In the genomic region with DNA sequence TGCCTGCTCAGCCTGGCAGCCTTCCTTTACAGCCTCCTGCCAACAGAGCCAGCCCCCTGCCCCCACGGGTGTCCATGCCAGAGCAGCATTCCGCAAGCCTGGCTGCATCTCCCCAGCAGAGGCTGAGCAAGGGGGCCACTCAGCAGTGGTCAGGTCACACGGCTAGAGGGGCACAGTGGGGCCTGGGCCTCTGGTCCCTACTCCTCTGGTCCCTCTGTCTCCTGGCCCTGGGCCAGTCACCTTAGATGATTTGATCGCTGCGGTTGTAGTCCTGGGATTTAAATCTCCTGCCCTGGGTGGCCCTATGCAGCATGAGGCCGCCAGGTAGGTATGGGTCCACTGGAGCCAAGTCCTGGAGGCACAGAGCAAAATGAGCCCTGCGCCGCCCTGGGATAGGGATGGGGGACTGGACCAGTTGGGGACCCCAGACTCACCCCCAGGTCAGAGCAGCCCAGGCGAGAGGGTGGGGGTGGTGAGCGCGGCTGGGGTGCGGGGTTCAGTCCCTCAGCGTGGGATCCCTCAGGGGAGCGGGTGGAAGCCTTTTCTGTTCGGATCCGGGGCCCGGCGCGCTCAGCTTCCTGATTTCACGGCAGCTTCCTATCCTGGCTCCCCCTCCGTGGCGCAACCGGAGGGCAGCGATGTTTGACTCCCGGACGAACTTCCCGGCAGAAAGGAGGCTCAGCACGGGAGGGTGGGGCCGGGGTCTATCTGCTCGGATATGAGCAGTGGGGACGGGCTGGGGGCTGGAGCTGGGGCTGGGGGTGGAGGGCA, we compare ENCODE assay signal across 1 cellular context.
TF ChIP-seq lines count a peak whose summit lies in the region.

ZBTB47 (plus strand) TSS at position 138 of the 771 bp plus-strand sequence. CDS start 4,659 bp downstream, outside the sequence.

TF ChIP-seq in IMR-90, 13 proteins besides CTCF, POLR2A, EP300 and RAD21 (continued from another document):
- TF ChIP-seq CEBPB (IDR thresholded peaks at IDR 0.05; ENCODE audit: low read depth, low read length): peak; percentile 47; the same call in 1 of the 2 replicates
